Comparison of ENCODE assay signal across 8 cellular contexts in the genomic region with DNA sequence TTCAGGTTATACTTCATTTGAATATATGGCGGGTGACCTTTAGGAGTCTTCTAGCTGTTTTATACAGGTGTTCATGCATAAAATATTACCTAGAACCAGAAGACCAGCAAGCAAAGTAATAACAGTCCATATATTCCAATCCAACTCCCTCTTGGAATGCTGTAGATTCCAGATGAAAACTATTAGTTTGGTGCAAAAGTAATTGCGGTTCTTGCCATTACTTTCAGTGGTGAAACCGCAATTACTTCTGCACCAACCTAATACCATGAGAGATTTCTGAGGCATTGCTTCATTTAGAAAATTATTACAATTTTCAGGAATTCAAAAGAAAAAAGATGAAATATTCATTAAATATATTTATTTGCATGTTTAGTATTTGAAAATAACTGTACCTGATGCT.
"Had no signal": no experiment of that assay in that cellular context is flagged by ENCODE, and none has a peak within 500 bp of the region (broad histone marks: within the 10 kb centered on the region; RNA-seq: fewer than 3 reads in every experiment).

No MANE protein-coding gene starts in this region.

- DNase-seq: GDM1, GF-D8 had no signal

- FAIRE-seq: G401.6, GM12878, GM12891, GM12892, GM18507, GM19239 had no signal

- H3K4me3 ChIP-seq: GM12878 had no signal

- ATAC-seq: GM12878 had no signal
